In the genomic region with DNA sequence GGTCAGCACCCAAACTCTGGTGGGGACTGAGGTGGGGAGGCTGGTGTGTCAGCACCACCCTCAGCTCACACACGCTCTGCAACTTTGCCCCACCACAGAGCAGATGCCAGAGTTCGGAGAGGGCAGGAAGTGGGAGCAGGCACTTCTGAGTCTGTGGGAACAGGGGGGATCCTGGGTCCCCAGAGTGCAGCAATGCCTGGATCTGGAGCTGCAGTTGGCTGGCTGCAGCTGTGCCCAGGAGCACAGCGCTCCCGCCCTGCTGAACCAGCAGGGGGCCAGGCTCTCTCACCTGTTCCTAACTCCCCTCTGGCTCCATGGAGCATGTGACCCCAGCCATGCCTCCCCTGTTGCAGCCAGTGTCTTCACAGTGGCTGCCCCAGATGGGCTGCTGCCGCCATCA, we compare ENCODE assay signal across 17 cellular contexts.
"Had no signal": no experiment of that assay in that cellular context is flagged by ENCODE, and none has a peak within 500 bp of the region (broad histone marks: within the 10 kb centered on the region; RNA-seq: fewer than 3 reads in every experiment).

No MANE protein-coding gene starts in this region.

- H3K27ac ChIP-seq: adrenal gland, psoas muscle, thoracic aorta had no signal

- H3K36me3 Mint-ChIP-seq: activated naive CD4-positive, alpha-beta T cell treated with anti-CD3 and anti-CD28 coated beads, Interleukin-2, amount 50 U/mL, for 72 hours; memory B cell; naive B cell; stimulated activated memory B cell treated with anti-CD40 and anti-IgM and Interleukin-4, amounts not matched to agents 10 μg/mL and 1 μg/mL and 100 μg/mL, for 72 hours had no signal

- H3K27me3 ChIP-seq: adrenal gland had no signal

- H3K36me3 ChIP-seq: adrenal gland, thoracic aorta had no signal

- H3K4me1 ChIP-seq: adrenal gland, psoas muscle had no signal

- ATAC-seq: activated naive CD4-positive, alpha-beta T cell treated with anti-CD3 and anti-CD28 coated beads, Interleukin-2, amount 50 U/mL, for 72 hours; psoas muscle; right cardiac atrium; stimulated activated memory B cell treated with anti-CD40 and anti-IgM and Interleukin-4, amounts not matched to agents 10 μg/mL and 1 μg/mL and 100 μg/mL, for 72 hours had no signal

- H3K4me3 ChIP-seq: adrenal gland, psoas muscle, thoracic aorta had no signal

- H3K27me3 Mint-ChIP-seq: memory B cell; naive B cell; stimulated activated memory B cell treated with anti-CD40 and anti-IgM and Interleukin-4, amounts not matched to agents 10 μg/mL and 1 μg/mL and 100 μg/mL, for 72 hours had no signal

- H3K4me1 Mint-ChIP-seq: memory B cell; naive B cell; neural crest cell; stimulated activated memory B cell treated with anti-CD40 and anti-IgM and Interleukin-4, amounts not matched to agents 10 μg/mL and 1 μg/mL and 100 μg/mL, for 72 hours had no signal

- H3K4me3 Mint-ChIP-seq: memory B cell; naive B cell; neural crest cell; stimulated activated memory B cell treated with anti-CD40 and anti-IgM and Interleukin-4, amounts not matched to agents 10 μg/mL and 1 μg/mL and 100 μg/mL, for 72 hours had no signal

- H3K9me3 ChIP-seq: adrenal gland, psoas muscle, thoracic aorta had no signal

- DNase-seq: activated CD4-positive, alpha-beta T cell treated with anti-CD3 and anti-CD28 coated beads for 1 hour; activated CD4-positive, alpha-beta T cell treated with anti-CD3 and anti-CD28 coated beads, Interleukin-2, amount 50 U/mL, for 4 hours; activated gamma-delta T cell treated with Interleukin-2 at 50 U/mL for 16 hours; adrenal gland; cerebellar nuclear complex; cortex of kidney; head of caudate nucleus; naive B cell; psoas muscle; right cardiac atrium; stimulated activated CD4-positive, alpha-beta T cell treated with anti-CD3 and anti-CD28 coated beads, Interleukin-15, amount 100 ng/mL, for 24 hours; stimulated activated CD4-positive, alpha-beta T cell treated with anti-CD3 and anti-CD28 coated beads, Interleukin-4, amount 100 ng/mL, for 24 hours had no signal

- H3K9me3 Mint-ChIP-seq: neural crest cell had no signal

- H3K27ac Mint-ChIP-seq: activated naive CD4-positive, alpha-beta T cell treated with anti-CD3 and anti-CD28 coated beads, Interleukin-2, amount 50 U/mL, for 72 hours; memory B cell; naive B cell; stimulated activated memory B cell treated with anti-CD40 and anti-IgM and Interleukin-4, amounts not matched to agents 10 μg/mL and 1 μg/mL and 100 μg/mL, for 72 hours had no signal
